In the genomic region with DNA sequence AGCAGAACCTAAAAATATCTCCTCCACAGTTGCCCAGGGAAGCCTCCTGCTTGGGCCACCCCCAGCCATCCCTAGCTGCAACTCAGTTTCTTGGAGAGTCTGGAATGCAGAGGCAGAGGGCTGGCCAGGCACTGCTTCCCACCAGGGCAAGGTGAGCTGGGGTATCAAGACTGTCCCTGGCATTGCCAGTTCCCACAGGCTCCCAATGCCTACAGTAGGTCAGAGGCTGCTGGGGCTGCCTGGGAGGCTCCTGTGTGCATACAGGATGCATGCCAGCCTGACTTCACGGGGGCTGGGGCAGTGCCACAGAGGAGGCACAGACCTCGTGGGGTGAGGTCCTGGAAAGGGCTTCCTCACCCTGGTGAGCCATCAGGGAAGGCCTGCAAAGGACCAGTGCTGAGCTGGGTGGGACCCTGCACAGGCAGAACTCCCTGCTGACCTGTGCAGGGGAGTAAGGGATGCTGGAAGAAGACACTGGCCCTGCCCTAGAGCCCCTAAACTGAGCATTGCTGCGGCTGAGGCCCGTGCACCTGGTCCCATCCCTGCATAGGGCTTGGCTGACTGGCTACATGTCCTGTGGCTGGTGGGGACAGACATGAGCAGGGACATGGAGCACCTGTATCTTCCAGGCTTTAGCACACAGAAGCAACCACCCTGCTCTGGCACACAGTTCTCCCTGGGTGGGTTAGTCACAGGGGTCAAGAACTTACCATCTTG, we compare ENCODE assay signal across 27 cellular contexts.
A peak's percentile ranks its signal among the peaks of the same experiment; 100 is the strongest.
DNase-seq lines count a peak whose midpoint lies in the region; ATAC-seq, FAIRE-seq and TF ChIP-seq lines count a peak whose summit lies in the region.
"Had no signal": no experiment of that assay in that cellular context is flagged by ENCODE, and none has a peak within 500 bp of the region (broad histone marks: within the 10 kb centered on the region; RNA-seq: fewer than 3 reads in every experiment).

No MANE protein-coding gene starts in this region.

- no peak overlapping the region for H3K27ac ChIP-seq in kidney (ENCODE audit: low read depth in 2 of 2, low read length in 2 of 2)
- H3K27ac ChIP-seq: ascending aorta, right lobe of liver, upper lobe of left lung, VCaP had no signal

- no peak overlapping the region for H3K4me3 Mint-ChIP-seq in WTC11
- H3K4me3 Mint-ChIP-seq: mesothelial cell of epicardium, nephron had no signal

- H3K27me3 Mint-ChIP-seq in WTC11 (ENCODE audit: low read depth), result peaks cover 11% of the 10 kb centered on the region

- no peak overlapping the region for H3K9ac ChIP-seq in kidney (ENCODE audit: low read length in 2 of 2)

- ATAC-seq in WTC11, result no peak
- ATAC-seq: activated naive CD4-positive, alpha-beta T cell treated with anti-CD3 and anti-CD28 coated beads, Interleukin-2, amount 50 U/mL, for 72 hours; right lobe of liver; SK-N-SH treated with all-trans-retinoic acid at 6 μM for 48 hours had no signal

- H3K4me3 ChIP-seq in kidney (ENCODE audit: low read length in 2 of 2), result no peak overlapping the region
- H3K4me3 ChIP-seq: ascending aorta, right lobe of liver, upper lobe of left lung had no signal

- TF ChIP-seq CTCF in WTC11 (IDR thresholded peaks at IDR 0.05), result no peak
- no peak for TF ChIP-seq CTCF in kidney (IDR thresholded peaks at IDR 0.05; ENCODE audit: borderline replicate concordance, extremely low read depth, insufficient read depth)

- no peaks in the 10 kb centered on the region for H3K9me3 Mint-ChIP-seq in WTC11
- H3K9me3 Mint-ChIP-seq: activated naive CD4-positive, alpha-beta T cell treated with anti-CD3 and anti-CD28 coated beads, Interleukin-2, amount 50 U/mL, for 72 hours had no signal

- no peaks in the 10 kb centered on the region for H3K36me3 Mint-ChIP-seq in WTC11
- H3K36me3 Mint-ChIP-seq: activated naive CD4-positive, alpha-beta T cell treated with anti-CD3 and anti-CD28 coated beads, Interleukin-2, amount 50 U/mL, for 72 hours; mesothelial cell of epicardium had no signal

- H3K4me1 Mint-ChIP-seq in WTC11, result peaks cover 25% of the 10 kb centered on the region

- H3K27ac Mint-ChIP-seq in WTC11, result no peak overlapping the region
- H3K27ac Mint-ChIP-seq: activated naive CD4-positive, alpha-beta T cell treated with anti-CD3 and anti-CD28 coated beads, Interleukin-2, amount 50 U/mL, for 72 hours; mesothelial cell of epicardium; nephron had no signal

- intact Hi-C loops in kidney (cut with DNase I), result no loop called here

- FAIRE-seq in kidney (lab: Jason Lieb, UNC), result no peak
- FAIRE-seq: G401.6, GM18507 had no signal

- DNase-seq in activated T-cell treated with anti-CD3 and anti-CD28 coated beads, Interleukin-2, amount 50 U/mL, for 48 hours, result peak; percentile 4 to 8
- DNase-seq in activated T-cell treated with anti-CD3 and anti-CD28 coated beads, Interleukin-2, amount 50 U/mL, for 1 hour, result no peak
- peak; percentile 6 for DNase-seq in WTC11 (ENCODE audit: low spot score)
- peak; percentile 39 for DNase-seq in kidney
- peak; percentile 4 for DNase-seq in stimulated activated CD8-positive, alpha-beta memory T cell treated with anti-CD3 and anti-CD28 coated beads, Interleukin-4, amount 100 ng/mL, for 48 hours
- no peak for DNase-seq in HuH-7 (ENCODE audit: low spot score)
- no peak for DNase-seq in GDM1 (lab: John Stamatoyannopoulos, UW)
- DNase-seq in GM19238 (ENCODE audit: insufficient read length, low spot score), result no peak
- DNase-seq: activated CD4-positive, alpha-beta T cell treated with anti-CD3 and anti-CD28 coated beads, Interleukin-2, amount 50 U/mL, for 1 hour; central memory CD4-positive, alpha-beta T cell; DMS53; GOT3; NCI-H1105 treated with DMSO at 0.1 percent for 48 hours; NCI-H2029 treated with DMSO at 0.1 percent for 48 hours; NCI-H2227 treated with DMSO at 0.1 percent for 48 hours; stimulated activated CD4-positive, alpha-beta T cell treated with anti-CD3 and anti-CD28 coated beads, Interleukin-15, amount 100 ng/mL, for 24 hours; T-helper 2 cell; upper lobe of left lung had no signal

- H3K4me1 ChIP-seq in kidney (ENCODE audit: control insufficient read depth in 1 of 2, insufficient read depth in 1 of 2, low read depth in 1 of 2, low read length in 2 of 2), result peaks cover 0 to 9% of the 10 kb centered on the region in 2 donors
- H3K4me1 ChIP-seq: ascending aorta had no signal

- POLR2A ChIA-PET in WTC11 (lab: Charles Lee), result no interaction called here

- CTCF ChIA-PET in WTC11 (lab: Charles Lee), result no interaction called here

- no peaks in the 10 kb centered on the region for H3K9me3 ChIP-seq in kidney (ENCODE audit: control insufficient read depth in 1 of 2, low read length in 2 of 2)
- H3K9me3 ChIP-seq: ascending aorta, right lobe of liver, upper lobe of left lung had no signal

- no peaks in the 10 kb centered on the region for H3K36me3 ChIP-seq in kidney (ENCODE audit: control insufficient read depth in 1 of 2, insufficient read depth in 2 of 2, low read length in 2 of 2)
- H3K36me3 ChIP-seq: ascending aorta, right lobe of liver, upper lobe of left lung had no signal

TF ChIP-seq in WTC11, 78 proteins besides CTCF, POLR2A, EP300 and RAD21 (continues in another document):
- TF ChIP-seq MYBL2 (CRISPR knock-in tag; IDR thresholded peaks at IDR 0.05) (no peak), OVOL2 (CRISPR knock-in tag; IDR thresholded peaks at IDR 0.05; ENCODE audit: borderline replicate concordance) (no peak), EMX1 (CRISPR knock-in tag; IDR thresholded peaks at IDR 0.05) (no peak), ZNF263 (CRISPR knock-in tag; IDR thresholded peaks at IDR 0.05; ENCODE audit: low read depth) (no peak), FOXK1 (CRISPR knock-in tag; IDR thresholded peaks at IDR 0.05) (no peak), SMAD3 (CRISPR knock-in tag; IDR thresholded peaks at IDR 0.05; ENCODE audit: borderline replicate concordance) (no peak), ZNF416 (CRISPR knock-in tag; IDR thresholded peaks at IDR 0.05) (no peak), CREM (CRISPR knock-in tag; IDR thresholded peaks at IDR 0.05) (no peak), ZNF219 (CRISPR knock-in tag; IDR thresholded peaks at IDR 0.05; ENCODE audit: borderline replicate concordance) (no peak), SP1 (CRISPR knock-in tag; conservative IDR thresholded peaks at IDR 0.05) (no peak), ZNF396 (CRISPR knock-in tag; IDR thresholded peaks at IDR 0.05; ENCODE audit: borderline replicate concordance) (no peak)
- TF ChIP-seq, protein P1, sequence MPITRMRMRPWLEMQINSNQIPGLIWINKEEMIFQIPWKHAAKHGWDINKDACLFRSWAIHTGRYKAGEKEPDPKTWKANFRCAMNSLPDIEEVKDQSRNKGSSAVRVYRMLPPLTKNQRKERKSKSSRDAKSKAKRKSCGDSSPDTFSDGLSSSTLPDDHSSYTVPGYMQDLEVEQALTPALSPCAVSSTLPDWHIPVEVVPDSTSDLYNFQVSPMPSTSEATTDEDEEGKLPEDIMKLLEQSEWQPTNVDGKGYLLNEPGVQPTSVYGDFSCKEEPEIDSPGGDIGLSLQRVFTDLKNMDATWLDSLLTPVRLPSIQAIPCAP (CRISPR knock-in tag; IDR thresholded peaks at IDR 0.05), result no peak
- TF ChIP-seq, protein P2, sequence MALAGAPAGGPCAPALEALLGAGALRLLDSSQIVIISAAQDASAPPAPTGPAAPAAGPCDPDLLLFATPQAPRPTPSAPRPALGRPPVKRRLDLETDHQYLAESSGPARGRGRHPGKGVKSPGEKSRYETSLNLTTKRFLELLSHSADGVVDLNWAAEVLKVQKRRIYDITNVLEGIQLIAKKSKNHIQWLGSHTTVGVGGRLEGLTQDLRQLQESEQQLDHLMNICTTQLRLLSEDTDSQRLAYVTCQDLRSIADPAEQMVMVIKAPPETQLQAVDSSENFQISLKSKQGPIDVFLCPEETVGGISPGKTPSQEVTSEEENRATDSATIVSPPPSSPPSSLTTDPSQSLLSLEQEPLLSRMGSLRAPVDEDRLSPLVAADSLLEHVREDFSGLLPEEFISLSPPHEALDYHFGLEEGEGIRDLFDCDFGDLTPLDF (CRISPR knock-in tag; IDR thresholded peaks at IDR 0.05), result no peak
- TF ChIP-seq, protein P3, sequence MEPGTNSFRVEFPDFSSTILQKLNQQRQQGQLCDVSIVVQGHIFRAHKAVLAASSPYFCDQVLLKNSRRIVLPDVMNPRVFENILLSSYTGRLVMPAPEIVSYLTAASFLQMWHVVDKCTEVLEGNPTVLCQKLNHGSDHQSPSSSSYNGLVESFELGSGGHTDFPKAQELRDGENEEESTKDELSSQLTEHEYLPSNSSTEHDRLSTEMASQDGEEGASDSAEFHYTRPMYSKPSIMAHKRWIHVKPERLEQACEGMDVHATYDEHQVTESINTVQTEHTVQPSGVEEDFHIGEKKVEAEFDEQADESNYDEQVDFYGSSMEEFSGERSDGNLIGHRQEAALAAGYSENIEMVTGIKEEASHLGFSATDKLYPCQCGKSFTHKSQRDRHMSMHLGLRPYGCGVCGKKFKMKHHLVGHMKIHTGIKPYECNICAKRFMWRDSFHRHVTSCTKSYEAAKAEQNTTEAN (CRISPR knock-in tag; IDR thresholded peaks at IDR 0.05), result no peak
- TF ChIP-seq, protein P4, sequence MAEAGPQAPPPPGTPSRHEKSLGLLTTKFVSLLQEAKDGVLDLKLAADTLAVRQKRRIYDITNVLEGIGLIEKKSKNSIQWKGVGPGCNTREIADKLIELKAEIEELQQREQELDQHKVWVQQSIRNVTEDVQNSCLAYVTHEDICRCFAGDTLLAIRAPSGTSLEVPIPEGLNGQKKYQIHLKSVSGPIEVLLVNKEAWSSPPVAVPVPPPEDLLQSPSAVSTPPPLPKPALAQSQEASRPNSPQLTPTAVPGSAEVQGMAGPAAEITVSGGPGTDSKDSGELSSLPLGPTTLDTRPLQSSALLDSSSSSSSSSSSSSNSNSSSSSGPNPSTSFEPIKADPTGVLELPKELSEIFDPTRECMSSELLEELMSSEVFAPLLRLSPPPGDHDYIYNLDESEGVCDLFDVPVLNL (CRISPR knock-in tag; IDR thresholded peaks at IDR 0.05; ENCODE audit: borderline replicate concordance, low read depth), result no peak
- TF ChIP-seq, protein P5, sequence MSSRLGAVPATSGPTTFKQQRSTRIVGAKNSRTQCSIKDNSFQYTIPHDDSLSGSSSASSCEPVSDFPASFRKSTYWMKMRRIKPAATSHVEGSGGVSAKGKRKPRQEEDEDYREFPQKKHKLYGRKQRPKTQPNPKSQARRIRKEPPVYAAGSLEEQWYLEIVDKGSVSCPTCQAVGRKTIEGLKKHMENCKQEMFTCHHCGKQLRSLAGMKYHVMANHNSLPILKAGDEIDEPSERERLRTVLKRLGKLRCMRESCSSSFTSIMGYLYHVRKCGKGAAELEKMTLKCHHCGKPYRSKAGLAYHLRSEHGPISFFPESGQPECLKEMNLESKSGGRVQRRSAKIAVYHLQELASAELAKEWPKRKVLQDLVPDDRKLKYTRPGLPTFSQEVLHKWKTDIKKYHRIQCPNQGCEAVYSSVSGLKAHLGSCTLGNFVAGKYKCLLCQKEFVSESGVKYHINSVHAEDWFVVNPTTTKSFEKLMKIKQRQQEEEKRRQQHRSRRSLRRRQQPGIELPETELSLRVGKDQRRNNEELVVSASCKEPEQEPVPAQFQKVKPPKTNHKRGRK (CRISPR knock-in tag; IDR thresholded peaks at IDR 0.05; ENCODE audit: borderline replicate concordance), result no peak

Comparison
In these comparisons a context has a peak if more than half of its experiments do, and no peak if none do; other contexts are left out.
1. DNase-seq: peak in activated T-cell treated with anti-CD3 and anti-CD28 coated beads, Interleukin-2, amount 50 U/mL, for 48 hours (2 of 2), WTC11 (single experiment), kidney (single experiment) and stimulated activated CD8-positive, alpha-beta memory T cell treated with anti-CD3 and anti-CD28 coated beads, Interleukin-4, amount 100 ng/mL, for 48 hours (single experiment); none in activated T-cell treated with anti-CD3 and anti-CD28 coated beads, Interleukin-2, amount 50 U/mL, for 1 hour (single experiment), HuH-7 (single experiment), GDM1 (single experiment) and GM19238 (single experiment).